ENCODE assay signal across 15 cellular contexts in genomic region chrX:124230573-124231300, GRCh38.
DNase-seq lines count a peak whose midpoint lies in the region; ATAC-seq, FAIRE-seq and TF ChIP-seq lines count a peak whose summit lies in the region.
"Had no signal": no experiment of that assay in that cellular context is flagged by ENCODE, and none has a peak within 500 bp of the region (broad histone marks: within the 10 kb centered on the region; RNA-seq: fewer than 3 reads in every experiment).

No MANE protein-coding gene starts in this region.

- H3K4me1 ChIP-seq in H9 (ENCODE audit: insufficient read depth, low read length) (peaks cover 3% of the 10 kb centered on the region; the same call in 1 of the 2 replicates), Loucy (ENCODE audit: insufficient read depth, low read length, poor library complexity, severe bottlenecking) (peaks cover 27% of the 10 kb centered on the region), pancreas (no peaks in the 10 kb centered on the region)

- H3K14ac ChIP-seq in H9 (ENCODE audit: insufficient read depth, low read length): no peak overlapping the region

- WGBS in H9 (ENCODE audit: extremely low coverage, insufficient read length, low lambda C conversion rate): no CpG with 5 or more reads among the region's 8 CpGs
- WGBS in pancreas, 2 donors: 60 to 80% methylated on average over 8 of the region's 8 CpGs

- H3K56ac ChIP-seq in H9 (ENCODE audit: insufficient read length, low read depth, low read length): no peak overlapping the region

- no peak overlapping the region for H4K91ac ChIP-seq in H9 (ENCODE audit: insufficient read length, low read depth, low read length)

- H3K9me3 Mint-ChIP-seq in H9: peaks cover 11 to 16% of the 10 kb centered on the region in 2 experiments
- H3K9me3 Mint-ChIP-seq in nephron progenitor cell: peaks cover 7% of the 10 kb centered on the region

- H4K8ac ChIP-seq in H9 (replicated peaks; ENCODE audit: insufficient read length, low read depth, low read length): no peak overlapping the region

- peaks cover 0 to 2% (median 0%) of the 10 kb centered on the region in 3 experiments; a peak in 2 of 7 replicates for H3K36me3 Mint-ChIP-seq in H9 (ENCODE audit: insufficient read depth in 1 of 3, low read depth in 3 of 3)
- no peaks in the 10 kb centered on the region for H3K36me3 Mint-ChIP-seq in nephron progenitor cell (ENCODE audit: low read depth)

- H3T11ph ChIP-seq in H9 (ENCODE audit: low read length): no peak overlapping the region

- no peaks in the 10 kb centered on the region for H3K36me3 ChIP-seq in Loucy (ENCODE audit: insufficient read depth, low read length)
- no peaks in the 10 kb centered on the region for H3K36me3 ChIP-seq in pancreas
- H3K36me3 ChIP-seq: BLaER1, MG63 had no signal

- H3K4me1 Mint-ChIP-seq in H9: peaks cover 58 to 62% of the 10 kb centered on the region in 2 experiments
- H3K4me1 Mint-ChIP-seq in nephron progenitor cell: peaks cover 17% of the 10 kb centered on the region

- H3K79me1 ChIP-seq in H9 (ENCODE audit: insufficient read depth, low read depth, low read length, poor library complexity, severe bottlenecking): no peaks in the 10 kb centered on the region

- no peak overlapping the region for H2BK15ac ChIP-seq in H9 (ENCODE audit: low read depth, low read length)

- no peak for TF ChIP-seq CTCF in H9 (conservative IDR thresholded peaks at IDR 0.05)
- TF ChIP-seq CTCF in Loucy (conservative IDR thresholded peaks at IDR 0.05; ENCODE audit: low read length): no peak
- TF ChIP-seq CTCF in pancreas (IDR thresholded peaks at IDR 0.05): no peak
- no peak for TF ChIP-seq CTCF in nephron progenitor cell (IDR thresholded peaks at IDR 0.05)

- H3K27me3 Mint-ChIP-seq in H9 (ENCODE audit: low read depth) (peaks cover 50% of the 10 kb centered on the region), nephron progenitor cell (ENCODE audit: low read depth, poor library complexity) (peaks cover 13% of the 10 kb centered on the region)

- peak; percentile 51 for FAIRE-seq in pancreas (lab: Jason Lieb, UNC)

- H2AK5ac ChIP-seq in H9 (ENCODE audit: insufficient read length, low read length): no peak overlapping the region

- H3K9me2 ChIP-seq in Loucy (replicated peaks; ENCODE audit: low read depth, low read length): no peaks in the 10 kb centered on the region

- H3K79me2 ChIP-seq in H9 (ENCODE audit: insufficient read depth, low read length) (no peaks in the 10 kb centered on the region), Loucy (ENCODE audit: insufficient read depth, low read length) (no peaks in the 10 kb centered on the region)

- no peak overlapping the region for H3K9ac ChIP-seq in H9 (ENCODE audit: extremely low read depth, insufficient read length, low read length)
- H3K9ac ChIP-seq in Loucy (ENCODE audit: low read depth, low read length, poor library complexity, severe bottlenecking): no peak overlapping the region
- H3K9ac ChIP-seq: BLaER1 had no signal

- no peak overlapping the region for H2BK5ac ChIP-seq in H9 (ENCODE audit: insufficient read length, low read length)

- no peak overlapping the region for H3K23ac ChIP-seq in H9 (ENCODE audit: insufficient read length, low read depth, low read length)

- H3K4me3 Mint-ChIP-seq in H9 (peak overlapping the region; percentile 11 to 64; a peak in 4 of 5 replicates), nephron progenitor cell (no peak overlapping the region)

- ATAC-seq in pancreas: no peak

- no peak overlapping the region for H2BK20ac ChIP-seq in H9 (ENCODE audit: low read depth, low read length, poor library complexity, severe bottlenecking)

- H4K20me1 ChIP-seq in H9 (ENCODE audit: control insufficient read depth, insufficient read depth, insufficient read length) (no peaks in the 10 kb centered on the region), Loucy (ENCODE audit: insufficient read depth, low read length, poor library complexity, severe bottlenecking) (no peaks in the 10 kb centered on the region)

- H3K27me3 ChIP-seq in H9 (ENCODE audit: insufficient read depth, low read length) (no peaks in the 10 kb centered on the region), Loucy (ENCODE audit: insufficient read depth, low read length, poor library complexity, severe bottlenecking) (no peaks in the 10 kb centered on the region), pancreas (no peaks in the 10 kb centered on the region)
- H3K27me3 ChIP-seq: MG63 had no signal

- peak overlapping the region in 2 of 3 experiments; percentile 34 to 91; a peak in 4 of 7 replicates for H3K27ac Mint-ChIP-seq in H9
- no peak overlapping the region for H3K27ac Mint-ChIP-seq in nephron progenitor cell

- H3F3A ChIP-seq in Loucy (ENCODE audit: low read depth): no peaks in the 10 kb centered on the region

- H3K27ac ChIP-seq in H9 (ENCODE audit: insufficient read length, low read depth, low read length): no peak overlapping the region
- H3K27ac ChIP-seq in caudate nucleus (ENCODE audit: low read depth, low read length): peak overlapping the region; percentile 7
- no peak overlapping the region for H3K27ac ChIP-seq in pancreas
- H3K27ac ChIP-seq: BLaER1 had no signal

- H4K5ac ChIP-seq in H9 (ENCODE audit: insufficient read length, low read depth, low read length): no peak overlapping the region

- intact Hi-C loops in pancreas (cut with DNase I) (no loop called here), posterior vena cava (cut with DNase I) (no loop called here)

- H3K9me3 ChIP-seq in H9 (ENCODE audit: control insufficient read depth, low read depth, low read length) (peaks cover 9% of the 10 kb centered on the region), Loucy (ENCODE audit: insufficient read depth, low read depth, low read length) (no peaks in the 10 kb centered on the region), pancreas (no peaks in the 10 kb centered on the region)
- H3K9me3 ChIP-seq: BLaER1, MG63 had no signal

- H3K4me3 ChIP-seq in Loucy (ENCODE audit: low read length, poor library complexity, severe bottlenecking) (no peak overlapping the region), pancreas (no peak overlapping the region)
- H3K4me3 ChIP-seq: BLaER1, MG63 had no signal

- no peaks in the 10 kb centered on the region for H3K23me2 ChIP-seq in H9 (ENCODE audit: insufficient read length, low read depth, low read length, poor library complexity, severe bottlenecking)

- H3K4me2 ChIP-seq in H9 (ENCODE audit: insufficient read depth, insufficient read length, low read length): peak overlapping the region; percentile 13
- H3K4me2 ChIP-seq in Loucy (ENCODE audit: low read depth, low read length, poor library complexity, severe bottlenecking): peak overlapping the region; percentile 29
- H3K4me2 ChIP-seq: BLaER1 had no signal

- H3K18ac ChIP-seq in H9 (ENCODE audit: insufficient read length, low read depth, low read length): no peak overlapping the region

- no peak overlapping the region for H2AFZ ChIP-seq in H9 (ENCODE audit: low read length)
- H2AFZ ChIP-seq in Loucy (ENCODE audit: low read length): no peak overlapping the region

- DNase-seq in H9 (no peak), caudate nucleus (lab: John Stamatoyannopoulos, UW) (no peak), pancreas (no peak), nephron progenitor cell (no peak), posterior vena cava (ENCODE audit: low spot score) (no peak)
- DNase-seq in stimulated activated CD4-positive, alpha-beta T cell treated with anti-CD3 and anti-CD28 coated beads, Interleukin-15, amount 100 ng/mL, for 24 hours: no peak
- DNase-seq: DMS 273 treated with DMSO at 0.1 percent for 48 hours; HCEC 1CT; KBM-7; MG63; NCI-H1930; NCI-H510A; NK-92 treated with Interleukin-12 subunit alpha and Interleukin-12 subunit beta, amount 100 ng/mL, for 24 hours had no signal

- H2BK12ac ChIP-seq in H9 (ENCODE audit: insufficient read length, low read depth, low read length): no peak overlapping the region

- H2BK120ac ChIP-seq in H9 (ENCODE audit: low read depth, low read length, poor library complexity, severe bottlenecking): no peak overlapping the region

- no peak overlapping the region for H3K4ac ChIP-seq in H9 (ENCODE audit: low read depth, low read length)
